9 cellular contexts compared by ENCODE assay signal in the genomic region with DNA sequence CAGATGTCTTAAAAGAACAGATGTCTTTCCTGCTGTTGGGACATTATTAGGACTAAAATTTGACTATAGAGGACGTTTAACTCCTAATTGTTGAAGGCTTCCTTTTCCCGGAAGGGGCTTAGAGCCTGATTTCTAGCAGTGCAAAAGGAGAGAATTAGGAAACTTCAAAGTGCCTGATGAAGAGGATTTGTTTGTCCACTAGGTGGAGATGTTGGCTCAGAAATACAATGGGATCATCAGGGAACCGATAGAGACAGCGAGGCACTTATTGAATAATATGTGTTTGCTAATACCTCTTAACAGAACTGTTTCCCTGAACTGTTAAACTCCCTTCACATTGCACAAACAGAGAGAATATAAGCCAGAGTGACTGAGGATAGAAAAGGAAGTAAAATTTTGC.
DNase-seq lines count a peak whose midpoint lies in the region; ATAC-seq and TF ChIP-seq lines count a peak whose summit lies in the region.
"Had no signal": no experiment of that assay in that cellular context is flagged by ENCODE, and none has a peak within 500 bp of the region (broad histone marks: within the 10 kb centered on the region; RNA-seq: fewer than 3 reads in every experiment).

No MANE protein-coding gene starts in this region.

- H3K4me3 ChIP-seq in Jurkat, Clone E6-1 (ENCODE audit: low read length), result no peak overlapping the region
- H3K4me3 ChIP-seq in cardiac fibroblast (replicated peaks in 1 of 2; ENCODE audit: low read depth in 2 of 2, low read length in 2 of 2) (no peak overlapping the region), neutrophil (ENCODE audit: low read depth in 1 of 2, low read length in 1 of 2) (no peak overlapping the region), H7 (ENCODE audit: insufficient read depth, low read depth, low read length) (no peak overlapping the region)

- H3K27me3 ChIP-seq in neutrophil (no peaks in the 10 kb centered on the region), H7 (ENCODE audit: control insufficient read depth, insufficient read depth, low read length) (no peaks in the 10 kb centered on the region)

- TF ChIP-seq CTCF in cardiac fibroblast (IDR thresholded peaks at IDR 0.05; ENCODE audit: low read depth, low read length) (peak; percentile 21), neutrophil (IDR thresholded peaks at IDR 0.05) (peak; percentile 31)

- no peak for ATAC-seq in GM19328 (IDR thresholded peaks at IDR 0.05; ENCODE audit: unreplicated experiment)

- no peak overlapping the region for H3K27ac ChIP-seq in neutrophil

- H3K36me3 ChIP-seq in neutrophil (no peaks in the 10 kb centered on the region), H7 (replicated peaks; ENCODE audit: control insufficient read depth, insufficient read depth, low read length) (no peaks in the 10 kb centered on the region)

- DNase-seq in G401 (ENCODE audit: low spot score) (peak; percentile 54), cardiac fibroblast (ENCODE audit: low read depth in 2 of 2) (peak; percentile 56 to 68), SIG-M5 treated with dmso at 0.1 percent for 504 hours (lab: John Stamatoyannopoulos, UW; ENCODE audit: unreplicated experiment) (no peak), H7 (no peak), NCI-H128 (lab: John Stamatoyannopoulos, UW; ENCODE audit: unreplicated experiment) (no peak)
- DNase-seq in Jurkat, Clone E6-1 (ENCODE audit: low read depth, low spot score), result peak; percentile 73
- DNase-seq: NCI-H1048 had no signal

- in situ Hi-C loops in G401 (cut with HindIII; ENCODE audit: low sequenced_read_pairs), result no loop called here

- no peaks in the 10 kb centered on the region for H3K9me3 ChIP-seq in neutrophil

- peaks cover 0 to 7% of the 10 kb centered on the region in 2 experiments for H3K4me1 ChIP-seq in neutrophil (ENCODE audit: control insufficient read depth in 1 of 2, insufficient read depth in 1 of 2, low read depth in 1 of 2, low read length in 1 of 2)

Comparison
In these comparisons a context has a peak if more than half of its experiments do, and no peak if none do; other contexts are left out.
1. DNase-seq: peak in G401 (single experiment), Jurkat, Clone E6-1 (single experiment) and cardiac fibroblast (2 of 2); none in SIG-M5 treated with dmso at 0.1 percent for 504 hours (single experiment), H7 (single experiment) and NCI-H128 (single experiment).